8 cellular contexts compared by ENCODE assay signal in genomic region chr2:70248145-70248809, GRCh38. TPM values are rescaled to one million over a fixed set of nuclear protein-coding genes. Genes with fewer than 3 reads are reported as not detected.
DNase-seq lines count a peak whose midpoint lies in the region; ATAC-seq and TF ChIP-seq lines count a peak whose summit lies in the region.

Gene TIA1 (minus strand): TSS chr2:70248628. CDS start chr2:70248430, 198 bp downstream.

- peaks cover 13% of the 10 kb centered on the region for H3K4me1 ChIP-seq in ACC112 (ENCODE audit: control insufficient read depth, insufficient read depth, low read length, unreplicated experiment)
- no peaks in the 10 kb centered on the region for H3K4me1 ChIP-seq in breast epithelium
- H3K4me1 ChIP-seq in smooth muscle cell (ENCODE audit: low read depth), result peaks cover 36% of the 10 kb centered on the region

- ATAC-seq in GM18870 (IDR thresholded peaks at IDR 0.05; ENCODE audit: unreplicated experiment) (peak; percentile 80), HG03135 (IDR thresholded peaks at IDR 0.05; ENCODE audit: unreplicated experiment) (peak; percentile 91)

- peak; percentile 59 for TF ChIP-seq POLR2A in breast epithelium (IDR thresholded peaks at IDR 0.05)

- no peaks in the 10 kb centered on the region for H3K9me3 ChIP-seq in breast epithelium
- no peaks in the 10 kb centered on the region for H3K9me3 ChIP-seq in smooth muscle cell (replicated peaks; ENCODE audit: low read depth)

- peak within 1 kb of the TSS; percentile 77 for H2AFZ ChIP-seq in ACC112 (ENCODE audit: low read length, unreplicated experiment)
- H2AFZ ChIP-seq in smooth muscle cell (ENCODE audit: low read depth), result peak within 1 kb of the TSS; percentile 57

- H3K4me2 ChIP-seq in smooth muscle cell, result peak within 1 kb of the TSS; percentile 100

- H3K79me2 ChIP-seq in ACC112 (ENCODE audit: control insufficient read depth, insufficient read depth, low read length, unreplicated experiment) (peaks cover 50% of the 10 kb centered on the region), smooth muscle cell (ENCODE audit: low read depth) (peaks cover 47% of the 10 kb centered on the region)

- H4K20me1 ChIP-seq in smooth muscle cell (ENCODE audit: low read depth), result peaks cover 41% of the 10 kb centered on the region

- intact Hi-C loops in breast epithelium (cut with DNase I; ENCODE audit: low total_unique reads), result no loop called here

- H3K36me3 ChIP-seq in ACC112 (ENCODE audit: insufficient read depth, low read length) (no peaks in the 10 kb centered on the region), breast epithelium (no peaks in the 10 kb centered on the region), smooth muscle cell (ENCODE audit: low read depth) (no peaks in the 10 kb centered on the region)

- H3F3A ChIP-seq in smooth muscle cell (ENCODE audit: low read depth), result peaks cover 10% of the 10 kb centered on the region

- H3K4me3 ChIP-seq in ACC112 (ENCODE audit: low read depth, low read length), result peak within 1 kb of the TSS; percentile 93
- H3K4me3 ChIP-seq in breast epithelium, result peak within 1 kb of the TSS; percentile 67 to 80 (median 75)
- peak within 1 kb of the TSS; percentile 79 for H3K4me3 ChIP-seq in smooth muscle cell

- H3K27ac ChIP-seq in ACC112 (ENCODE audit: low read depth, low read length) (peak within 1 kb of the TSS; percentile 94), VCaP (peak within 1 kb of the TSS; percentile 99), breast epithelium (peak within 1 kb of the TSS; percentile 96), smooth muscle cell (ENCODE audit: low read depth) (peak within 1 kb of the TSS; percentile 95)

- H3K27me3 ChIP-seq in ACC112 (ENCODE audit: insufficient read depth, low read length) (no peaks in the 10 kb centered on the region), breast epithelium (no peaks in the 10 kb centered on the region), smooth muscle cell (ENCODE audit: low read depth) (no peaks in the 10 kb centered on the region)

- under 1% methylated on average over 47 of the region's 47 CpGs for WGBS in smooth muscle cell (ENCODE audit: low lambda C conversion rate)

- peak within 1 kb of the TSS; percentile 98 for H3K9ac ChIP-seq in smooth muscle cell (ENCODE audit: low read depth)

- DNase-seq in NCI-H2196 treated with DMSO at 0.1 percent for 48 hours (lab: John Stamatoyannopoulos, UW; ENCODE audit: unreplicated experiment) (peak; percentile 85), breast epithelium (ENCODE audit: low spot score in 2 of 2) (peak; percentile 97 to 98), iPS-NIHi7 (ENCODE audit: extremely low spot score) (peak; percentile 97), smooth muscle cell (lab: John Stamatoyannopoulos, UW; ENCODE audit: unreplicated experiment) (peak; percentile 93)

- TF ChIP-seq CTCF in VCaP (conservative IDR thresholded peaks at IDR 0.05), result no peak
- no peak for TF ChIP-seq CTCF in breast epithelium (IDR thresholded peaks at IDR 0.05)
- no peak for TF ChIP-seq CTCF in smooth muscle cell (IDR thresholded peaks at IDR 0.05; ENCODE audit: borderline replicate concordance, insufficient read depth, poor library complexity, severe bottlenecking)

RNA-seq across cellular contexts. Expression of gene TIA1, which starts in this region (rescaled TPM):
- total RNA-seq in breast epithelium, result 100 to 1,000 TPM in 2 of 3 donors, 10 to 100 TPM in 1; 43.7 to 236 (median 172) TPM
- 153 and 177 TPM in 2 replicates for total RNA-seq in smooth muscle cell
- 54.2 and 56.9 TPM in 2 replicates for polyA plus RNA-seq in smooth muscle cell

Comparison
In these comparisons a context has a peak if more than half of its experiments do, and no peak if none do; other contexts are left out.
1. Peak in every context shown above with its lines: DNase-seq, ATAC-seq, H3K4me3 ChIP-seq and H3K27ac ChIP-seq.